ENCODE assay signal across 8 cellular contexts in the genomic region with DNA sequence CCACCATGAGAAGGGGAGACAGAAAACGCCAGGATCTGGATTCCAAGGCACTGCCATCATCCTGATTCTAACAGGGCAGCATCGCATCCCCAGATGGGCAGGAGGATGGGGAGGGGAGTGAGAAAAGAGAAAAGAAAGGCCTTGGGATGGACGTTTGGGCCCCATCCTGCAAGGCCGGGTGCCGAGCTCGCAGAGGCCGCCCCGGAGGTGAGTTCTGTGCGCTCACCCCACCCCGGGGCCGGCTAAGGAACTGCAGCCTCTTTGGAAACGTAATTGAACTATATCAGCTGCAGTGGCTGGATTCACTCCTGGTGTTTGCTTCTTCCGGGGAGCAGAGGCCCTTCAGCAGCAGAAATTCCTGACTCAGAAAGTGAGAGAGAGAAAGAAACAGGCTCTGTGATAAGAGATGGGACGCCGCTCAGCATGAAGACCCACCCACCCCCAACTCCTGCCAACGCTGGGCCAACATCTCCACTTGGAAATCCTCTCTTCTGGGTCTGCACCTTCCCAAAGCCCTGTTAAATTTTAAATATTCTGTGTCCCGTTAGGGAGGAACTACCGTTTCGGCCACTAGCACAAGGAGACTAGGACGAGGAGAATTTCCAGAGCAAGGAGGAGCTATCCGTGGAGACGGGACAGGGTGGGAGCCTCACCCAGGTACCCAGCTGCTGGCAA. TPM values are rescaled to one million over a fixed set of nuclear protein-coding genes. Genes with fewer than 3 reads are reported as not detected.
DNase-seq lines count a peak whose midpoint lies in the region; ATAC-seq and TF ChIP-seq lines count a peak whose summit lies in the region.

No MANE protein-coding gene starts in this region.

- WGBS in right cardiac atrium: 18% methylated on average over 22 of the region's 22 CpGs

- intact Hi-C loops in right cardiac atrium (cut with DNase I): loop anchor here (5.0 to 10.0 kb wide), 4 partner anchors 169 to 432 kb away; no protein-coding TSS in a partner anchor
- intact Hi-C loops in gastrocnemius medialis (cut with DNase I; ENCODE audit: low total_unique reads): loop anchor here (1.0 kb wide), 2 partner anchors 170 to 431 kb away; no protein-coding TSS in a partner anchor

- H3K9me3 ChIP-seq in right cardiac atrium (ENCODE audit: control insufficient read depth, low read length) (no peaks in the 10 kb centered on the region), gastrocnemius medialis (no peaks in the 10 kb centered on the region)

- H3K27ac ChIP-seq in right cardiac atrium (ENCODE audit: low read length) (no peak overlapping the region), gastrocnemius medialis (peak overlapping the region in 1 of 4 donors; percentile 5)

- in situ Hi-C loops in gastrocnemius medialis (cut with MboI; ENCODE audit: low sequenced_read_pairs in 4 of 4): loop anchor here (5.0 to 25.0 kb wide), 4 partner anchors 169 to 594 kb away; no protein-coding TSS in a partner anchor

- no peaks in the 10 kb centered on the region for H3K27me3 ChIP-seq in right cardiac atrium (ENCODE audit: control insufficient read depth, insufficient read depth)
- peaks cover 2 to 6% (median 5%) of the 10 kb centered on the region in 3 donors for H3K27me3 ChIP-seq in gastrocnemius medialis

- DNase-seq in GM04504 (ENCODE audit: low read depth): peak; percentile 35
- DNase-seq in GOT3 (lab: John Stamatoyannopoulos, UW): peak; percentile 18
- peak; percentile 79 for DNase-seq in SKM-1 treated with dmso at 0.1 percent for 144 hours (lab: John Stamatoyannopoulos, UW; ENCODE audit: unreplicated experiment)
- DNase-seq in amniotic stem cell (lab: John Stamatoyannopoulos, UW): peak; percentile 39
- DNase-seq in right cardiac atrium: peak; percentile 72 to 91 (median 86)
- DNase-seq in gastrocnemius medialis: peak in 1 of 2 donors; percentile 27
- DNase-seq in GDM1 (lab: John Stamatoyannopoulos, UW): no peak

- H3K4me1 ChIP-seq in right cardiac atrium (ENCODE audit: control insufficient read depth, insufficient read depth, low read length): no peaks in the 10 kb centered on the region
- no peaks in the 10 kb centered on the region for H3K4me1 ChIP-seq in gastrocnemius medialis

- ATAC-seq in right cardiac atrium (peak; percentile 90 to 93), gastrocnemius medialis (peak; percentile 36 to 56)

- no peaks in the 10 kb centered on the region for H3K36me3 ChIP-seq in gastrocnemius medialis

- TF ChIP-seq POLR2A in gastrocnemius medialis (IDR thresholded peaks at IDR 0.05): no peak

- H3K4me3 ChIP-seq in right cardiac atrium (ENCODE audit: low read length): no peak overlapping the region
- H3K4me3 ChIP-seq in gastrocnemius medialis: no peak overlapping the region

- TF ChIP-seq CTCF in LNCAP (IDR thresholded peaks at IDR 0.05) (peak; percentile 83), gastrocnemius medialis (IDR thresholded peaks at IDR 0.05 in 4 of 5, conservative IDR thresholded peaks at IDR 0.05 in 1 of 5) (peak; percentile 48 to 71 (median 60))

RNA-seq across cellular contexts. Expression of a gene that starts 8.5 kb away (rescaled TPM):
- total RNA-seq in right cardiac atrium: under 1 TPM; 0.06 to 0.75 (median 0.30) TPM
- 0.29 TPM for polyA plus RNA-seq in right cardiac atrium
- 1 to 10 TPM in 2 of 4 donors, under 1 TPM in 2; 0.31 to 2.3 (median 0.82) TPM for total RNA-seq in gastrocnemius medialis

RNA-seq across cellular contexts. Expression of a gene that starts 36.6 kb away (rescaled TPM):
- total RNA-seq in right cardiac atrium (10 to 100 TPM; 38.5 to 51.4 (median 43.2) TPM), gastrocnemius medialis (10 to 100 TPM; 21.2 to 34.7 (median 26.7) TPM)
- 43.2 TPM for polyA plus RNA-seq in right cardiac atrium
